Comparison of ENCODE assay signal across 8 cellular contexts in the genomic region with DNA sequence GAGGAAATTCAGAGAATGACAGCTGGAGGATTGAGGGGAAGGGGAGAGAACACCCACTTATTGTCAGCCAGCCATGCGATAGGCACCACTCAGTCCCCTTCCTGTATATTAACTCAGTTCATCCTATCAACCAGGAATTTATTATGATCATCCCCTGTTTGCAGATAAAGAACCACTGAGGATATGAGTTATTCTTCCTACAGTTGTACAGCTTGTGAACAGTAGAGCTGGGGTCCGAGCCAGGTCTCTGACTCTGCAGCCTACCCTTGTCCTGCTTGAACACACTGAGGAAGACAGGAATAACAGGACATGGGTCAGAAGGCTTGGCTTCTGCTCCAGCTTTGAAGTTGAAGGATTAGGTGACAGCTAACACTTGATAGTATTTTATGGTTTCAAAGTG.
"Had no signal": no experiment of that assay in that cellular context is flagged by ENCODE, and none has a peak within 500 bp of the region (broad histone marks: within the 10 kb centered on the region; RNA-seq: fewer than 3 reads in every experiment).

No MANE protein-coding gene starts in this region.

- FAIRE-seq: HepG2 had no signal

- ATAC-seq: HCT116, HepG2 had no signal

- H3K9me3 ChIP-seq: HAP-1 had no signal

- H2AFZ ChIP-seq: GM23248 had no signal

- H3K27ac ChIP-seq: GM23248, HL-60 had no signal

- H3K4me3 ChIP-seq: GM23248, HAP-1 had no signal

- DNase-seq: GM23248, GOT3, H7, HFFc6 had no signal

- H3K4me1 ChIP-seq: HAP-1 had no signal

- H3K9ac ChIP-seq: GM23248 had no signal

- H3K36me3 ChIP-seq: HAP-1 had no signal
